1 cellular context compared by ENCODE assay signal in genomic region chr15:75640483-75641175, GRCh38.
TF ChIP-seq lines count a peak whose summit lies in the region.

No MANE protein-coding gene starts in this region.

TF ChIP-seq in endothelial cell of umbilical vein, 7 proteins besides CTCF, POLR2A, EP300 and RAD21 (continued from another document):
- TF ChIP-seq MAX (IDR thresholded peaks at IDR 0.05; ENCODE audit: insufficient read depth, insufficient read length) = no peak
TF ChIP-seq in endothelial cell of umbilical vein: peak in this region for 0.
